In genomic region chr10:119283818-119284217, GRCh38 we compare ENCODE assay signal across 9 cellular contexts.
A peak's percentile ranks its signal among the peaks of the same experiment; 100 is the strongest.
DNase-seq lines count a peak whose midpoint lies in the region; ATAC-seq and TF ChIP-seq lines count a peak whose summit lies in the region.
"Had no signal": no experiment of that assay in that cellular context is flagged by ENCODE, and none has a peak within 500 bp of the region (broad histone marks: within the 10 kb centered on the region; RNA-seq: fewer than 3 reads in every experiment).

No MANE protein-coding gene starts in this region.

- no peak overlapping the region for H3K14ac ChIP-seq in H9 (ENCODE audit: insufficient read depth, low read length)

- H3K36me3 ChIP-seq in OCI-LY7 (ENCODE audit: insufficient read depth, low read length) (no peaks in the 10 kb centered on the region), GM23338 (ENCODE audit: insufficient read depth) (no peaks in the 10 kb centered on the region)
- no peaks in the 10 kb centered on the region for H3K36me3 ChIP-seq in naive thymus-derived CD4-positive, alpha-beta T cell (ENCODE audit: control insufficient read depth in 2 of 3, insufficient read depth in 3 of 3, low read length in 3 of 3)

- no peaks in the 10 kb centered on the region for H3K9me3 Mint-ChIP-seq in naive thymus-derived CD4-positive, alpha-beta T cell
- H3K9me3 Mint-ChIP-seq in GM23338 (no peaks in the 10 kb centered on the region), H9 (no peaks in the 10 kb centered on the region; a peak in 1 of 5 replicates)

- DNase-seq in OCI-LY7 (ENCODE audit: low spot score) (peak; percentile 72), epidermal melanocyte (ENCODE audit: insufficient read length, low spot score) (no peak), GM23338 (ENCODE audit: low spot score) (no peak), H9 (no peak), T-helper 9 cell (no peak)
- DNase-seq in naive thymus-derived CD4-positive, alpha-beta T cell, result peak in 3 of 9 donors; percentile 17 to 34 (median 31)

- POLR2A ChIA-PET in OCI-LY7 (lab: Charles Lee), result interaction anchor here (0.6 to 1.9 kb wide), 5 partner anchors 9 to 177 kb away, joined by 3 to 5 read pairs (median 5); no protein-coding TSS in a partner anchor
- POLR2A ChIA-PET in naive thymus-derived CD4-positive, alpha-beta T cell (lab: Charles Lee), result interaction anchor here (1.6 kb wide), 1 partner anchor 23 kb away, joined by 7 read pairs; no protein-coding TSS in a partner anchor

- H4K20me1 ChIP-seq in OCI-LY7 (ENCODE audit: insufficient read depth, low read length), result no peaks in the 10 kb centered on the region
- no peaks in the 10 kb centered on the region for H4K20me1 ChIP-seq in GM23338 (replicated peaks; ENCODE audit: insufficient read depth)
- H4K20me1 ChIP-seq in H9 (ENCODE audit: control insufficient read depth, insufficient read depth, insufficient read length), result no peaks in the 10 kb centered on the region

- H2BK20ac ChIP-seq in H9 (ENCODE audit: low read depth, low read length, poor library complexity, severe bottlenecking), result no peak overlapping the region

- H3K4me2 ChIP-seq in OCI-LY7 (ENCODE audit: low read length), result peak overlapping the region; percentile 17; the same call in 1 of the 2 replicates
- no peak overlapping the region for H3K4me2 ChIP-seq in GM23338
- H3K4me2 ChIP-seq in H9 (ENCODE audit: insufficient read depth, insufficient read length, low read length), result no peak overlapping the region

- H3K9me3 ChIP-seq in OCI-LY7 (ENCODE audit: low read length), result no peaks in the 10 kb centered on the region
- no peaks in the 10 kb centered on the region for H3K9me3 ChIP-seq in naive thymus-derived CD4-positive, alpha-beta T cell (ENCODE audit: control insufficient read depth in 2 of 3, low read length in 3 of 3)
- no peaks in the 10 kb centered on the region for H3K9me3 ChIP-seq in H9 (ENCODE audit: control insufficient read depth, low read depth, low read length)

- ATAC-seq in GM18511 (IDR thresholded peaks at IDR 0.05; ENCODE audit: unreplicated experiment) (peak; percentile 74), GM21576 (IDR thresholded peaks at IDR 0.05; ENCODE audit: unreplicated experiment) (peak; percentile 64), GM23338 (no peak)
- ATAC-seq in naive thymus-derived CD4-positive, alpha-beta T cell, result peak; percentile 67

- no peak overlapping the region for H2BK15ac ChIP-seq in H9 (ENCODE audit: low read depth, low read length)

- no peak overlapping the region for H2BK12ac ChIP-seq in H9 (ENCODE audit: insufficient read length, low read depth, low read length)

- H3K27ac ChIP-seq in OCI-LY7 (ENCODE audit: low read depth, low read length, poor library complexity, severe bottlenecking), result no peak overlapping the region
- no peak overlapping the region for H3K27ac ChIP-seq in naive thymus-derived CD4-positive, alpha-beta T cell (ENCODE audit: low read depth, low read length)
- no peak overlapping the region for H3K27ac ChIP-seq in GM23338 (ENCODE audit: low read depth)
- H3K27ac ChIP-seq in H9 (ENCODE audit: insufficient read length, low read depth, low read length), result no peak overlapping the region

- no peak overlapping the region for H4K8ac ChIP-seq in H9 (replicated peaks; ENCODE audit: insufficient read length, low read depth, low read length)

- H3K27me3 ChIP-seq in naive thymus-derived CD4-positive, alpha-beta T cell (ENCODE audit: control insufficient read depth in 2 of 2, insufficient read depth in 2 of 2, low read length in 2 of 2), result no peaks in the 10 kb centered on the region
- H3K27me3 ChIP-seq in GM23338 (ENCODE audit: insufficient read depth) (no peaks in the 10 kb centered on the region), H9 (ENCODE audit: insufficient read depth, low read length) (no peaks in the 10 kb centered on the region)

- peak overlapping the region; percentile 61 to 82 (median 72) for H3K4me3 Mint-ChIP-seq in naive thymus-derived CD4-positive, alpha-beta T cell
- H3K4me3 Mint-ChIP-seq in GM23338, result no peak overlapping the region
- H3K4me3 Mint-ChIP-seq in H9, result no peak overlapping the region

- no peaks in the 10 kb centered on the region for H3F3A ChIP-seq in GM23338 (replicated peaks; ENCODE audit: low read depth)

- BruUV-seq in OCI-LY7 (replicated peaks; lab: Mats Ljungman, UMichigan), result no TSS peak

- no peaks in the 10 kb centered on the region for H3K9me2 ChIP-seq in OCI-LY7 (ENCODE audit: insufficient read depth, low read length)
- no peaks in the 10 kb centered on the region for H3K9me2 ChIP-seq in GM23338 (ENCODE audit: insufficient read depth)

- TF ChIP-seq CTCF in OCI-LY7 (conservative IDR thresholded peaks at IDR 0.05; ENCODE audit: low read length) (no peak), GM23338 (conservative IDR thresholded peaks at IDR 0.05; ENCODE audit: low read depth in 2 of 2) (no peak), H9 (conservative IDR thresholded peaks at IDR 0.05) (no peak)

- no peak overlapping the region for H3K4ac ChIP-seq in H9 (ENCODE audit: low read depth, low read length)

- intact Hi-C loops in OCI-LY7 (cut with micrococcal nuclease; ENCODE audit: unreplicated experiment), result no loop called here
- intact Hi-C loops in naive thymus-derived CD4-positive, alpha-beta T cell (cut with micrococcal nuclease), result no loop called here

- no peaks in the 10 kb centered on the region for H3K36me3 Mint-ChIP-seq in naive thymus-derived CD4-positive, alpha-beta T cell
- H3K36me3 Mint-ChIP-seq in GM23338 (ENCODE audit: low read depth) (no peaks in the 10 kb centered on the region), H9 (ENCODE audit: insufficient read depth in 1 of 3, low read depth in 3 of 3) (no peaks in the 10 kb centered on the region)

- CTCF ChIA-PET in OCI-LY7 (lab: Charles Lee; ENCODE audit: unreplicated experiment), result interaction anchor here (1.1 kb wide), 1 partner anchor 77 kb away, joined by 4 read pairs; the partner anchor contains the start of gene GRK5
- CTCF ChIA-PET in naive thymus-derived CD4-positive, alpha-beta T cell (lab: Charles Lee), result interaction anchor here (1.0 to 1.4 kb wide), 2 partner anchors 22 to 161 kb away, joined by 3 to 4 read pairs; no protein-coding TSS in a partner anchor

- H3K79me2 ChIP-seq in OCI-LY7 (ENCODE audit: insufficient read depth, low read depth, low read length) (no peaks in the 10 kb centered on the region), GM23338 (replicated peaks; ENCODE audit: insufficient read depth) (no peaks in the 10 kb centered on the region), H9 (ENCODE audit: insufficient read depth, low read length) (no peaks in the 10 kb centered on the region)

- H3K79me1 ChIP-seq in H9 (ENCODE audit: insufficient read depth, low read depth, low read length, poor library complexity, severe bottlenecking), result no peaks in the 10 kb centered on the region

- no peak overlapping the region for H3K56ac ChIP-seq in H9 (ENCODE audit: insufficient read length, low read depth, low read length)

- peak overlapping the region; percentile 49 to 89 (median 81) for H3K27ac Mint-ChIP-seq in naive thymus-derived CD4-positive, alpha-beta T cell
- H3K27ac Mint-ChIP-seq in GM23338, result no peak overlapping the region
- H3K27ac Mint-ChIP-seq in H9, result peak overlapping the region in 1 of 3 experiments; percentile 34; a peak in 1 of 7 replicates
- H3K27ac Mint-ChIP-seq: progenitor cell of endocrine pancreas had no signal

- no CpG with 5 or more reads among the region's 5 CpGs for WGBS in H9 (ENCODE audit: extremely low coverage, insufficient read length, low lambda C conversion rate)

- H3T11ph ChIP-seq in H9 (ENCODE audit: low read length), result no peak overlapping the region

- H4K91ac ChIP-seq in H9 (ENCODE audit: insufficient read length, low read depth, low read length), result no peak overlapping the region

- H3K4me1 ChIP-seq in OCI-LY7 (ENCODE audit: insufficient read depth, low read length, poor library complexity, severe bottlenecking), result peaks cover 31% of the 10 kb centered on the region
- H3K4me1 ChIP-seq in naive thymus-derived CD4-positive, alpha-beta T cell (ENCODE audit: control insufficient read depth in 2 of 2, insufficient read depth in 2 of 2, low read length in 2 of 2), result peaks cover 33 to 75% of the 10 kb centered on the region in 2 donors
- H3K4me1 ChIP-seq in GM23338 (ENCODE audit: insufficient read depth), result no peaks in the 10 kb centered on the region
- no peaks in the 10 kb centered on the region; the same call in 1 of the 2 replicates for H3K4me1 ChIP-seq in H9 (ENCODE audit: insufficient read depth, low read length)

- no peak overlapping the region for H3K9ac ChIP-seq in H9 (ENCODE audit: extremely low read depth, insufficient read length, low read length)

- no peak overlapping the region for H2BK120ac ChIP-seq in H9 (ENCODE audit: low read depth, low read length, poor library complexity, severe bottlenecking)

- peaks cover 53 to 96% (median 85%) of the 10 kb centered on the region in 7 donors for H3K4me1 Mint-ChIP-seq in naive thymus-derived CD4-positive, alpha-beta T cell
- peaks cover 8% of the 10 kb centered on the region for H3K4me1 Mint-ChIP-seq in GM23338
- H3K4me1 Mint-ChIP-seq in H9, result peaks cover 0 to 19% of the 10 kb centered on the region in 2 experiments; a peak in 3 of 4 replicates

- H4K5ac ChIP-seq in H9 (ENCODE audit: insufficient read length, low read depth, low read length), result no peak overlapping the region

- H3K23me2 ChIP-seq in H9 (ENCODE audit: insufficient read length, low read depth, low read length, poor library complexity, severe bottlenecking), result no peaks in the 10 kb centered on the region

- H2AFZ ChIP-seq in OCI-LY7 (ENCODE audit: low read length) (no peak overlapping the region), GM23338 (no peak overlapping the region), H9 (ENCODE audit: low read length) (no peak overlapping the region)

- no peak overlapping the region for H2AK5ac ChIP-seq in H9 (ENCODE audit: insufficient read length, low read length)

- no peak overlapping the region for H3K23ac ChIP-seq in H9 (ENCODE audit: insufficient read length, low read depth, low read length)

- no peak overlapping the region for H3K18ac ChIP-seq in H9 (ENCODE audit: insufficient read length, low read depth, low read length)

- no peak overlapping the region for H3K4me3 ChIP-seq in OCI-LY7 (ENCODE audit: low read depth, low read length, poor library complexity, severe bottlenecking)
- no peak overlapping the region for H3K4me3 ChIP-seq in naive thymus-derived CD4-positive, alpha-beta T cell (ENCODE audit: low read length)
- no peak overlapping the region for H3K4me3 ChIP-seq in GM23338

- H3K27me3 Mint-ChIP-seq in naive thymus-derived CD4-positive, alpha-beta T cell, result no peaks in the 10 kb centered on the region
- H3K27me3 Mint-ChIP-seq in GM23338 (ENCODE audit: insufficient read depth, low read depth, poor library complexity) (peaks cover 5% of the 10 kb centered on the region), H9 (ENCODE audit: low read depth) (peaks cover 5% of the 10 kb centered on the region)
- H3K27me3 Mint-ChIP-seq: progenitor cell of endocrine pancreas had no signal

- no peak overlapping the region for H2BK5ac ChIP-seq in H9 (ENCODE audit: insufficient read length, low read length)

TF ChIP-seq in GM23338, 12 proteins besides CTCF, POLR2A, EP300 and RAD21 (continues in another document):
- no peak for TF ChIP-seq EZH2phosphoT487 (IDR thresholded peaks at IDR 0.05; ENCODE audit: unreplicated experiment)
- TF ChIP-seq JUNB (IDR thresholded peaks at IDR 0.05; ENCODE audit: unreplicated experiment), result no peak

Comparison
In these comparisons a context has a peak if more than half of its experiments do, and no peak if none do; other contexts are left out.
1. H3K4me3 Mint-ChIP-seq: peak in naive thymus-derived CD4-positive, alpha-beta T cell (10 of 10); none in GM23338 (single experiment) and H9 (0 of 2).